Comparison of ENCODE assay signal across 9 cellular contexts in genomic region chr13:95191821-95192220, GRCh38.
A peak's percentile ranks its signal among the peaks of the same experiment; 100 is the strongest.
DNase-seq lines count a peak whose midpoint lies in the region; ATAC-seq, FAIRE-seq and TF ChIP-seq lines count a peak whose summit lies in the region.
"Had no signal": no experiment of that assay in that cellular context is flagged by ENCODE, and none has a peak within 500 bp of the region (broad histone marks: within the 10 kb centered on the region; RNA-seq: fewer than 3 reads in every experiment).

No MANE protein-coding gene starts in this region.

- peak; percentile 29 for DNase-seq in G401 (ENCODE audit: low spot score)
- peak; percentile 45 for DNase-seq in HTR-8/SVneo (ENCODE audit: insufficient read length, low spot score)
- DNase-seq in RKO (ENCODE audit: low spot score) = peak; percentile 47
- DNase-seq in germinal center (ENCODE audit: low spot score) = peak; percentile 69
- peak; percentile 78 to 89 (median 78) for DNase-seq in ovary
- peak; percentile 85 to 91 for DNase-seq in upper lobe of left lung

- H3K36me3 Mint-ChIP-seq in activated T-helper 17 cell treated with anti-CD3 and anti-CD28 coated beads, Interleukin-2, amount 50 U/mL, for 72 hours (ENCODE audit: low read depth) = peaks cover 8% of the 10 kb centered on the region

- TF ChIP-seq CTCF in ovary (IDR thresholded peaks at IDR 0.05) = peak; percentile 52 to 73 (median 58)
- TF ChIP-seq CTCF in upper lobe of left lung (IDR thresholded peaks at IDR 0.05) = peak; percentile 76 to 90 (median 82)

- H3K4me3 Mint-ChIP-seq in activated T-helper 17 cell treated with anti-CD3 and anti-CD28 coated beads, Interleukin-2, amount 50 U/mL, for 72 hours = no peak overlapping the region

- ATAC-seq in GM21529 (IDR thresholded peaks at IDR 0.05; ENCODE audit: unreplicated experiment) (peak; percentile 92), upper lobe of left lung (ENCODE audit: low FRiP score in 2 of 2) (peak; percentile 85 to 90)
- peak; percentile 80 for ATAC-seq in activated T-helper 17 cell treated with anti-CD3 and anti-CD28 coated beads, Interleukin-2, amount 50 U/mL, for 72 hours (replicated peaks)

- H3K4me1 ChIP-seq in ovary (ENCODE audit: insufficient read depth) (no peaks in the 10 kb centered on the region), upper lobe of left lung (peaks cover 3 to 7% (median 5%) of the 10 kb centered on the region in 4 donors)

- H3K27ac ChIP-seq in ovary = no peak overlapping the region
- H3K27ac ChIP-seq in upper lobe of left lung = peak overlapping the region in 1 of 4 donors; percentile 23

- H3K9me3 ChIP-seq in ovary (no peaks in the 10 kb centered on the region), upper lobe of left lung (no peaks in the 10 kb centered on the region)

- H3K36me3 ChIP-seq in ovary (no peaks in the 10 kb centered on the region), upper lobe of left lung (peaks cover 0 to 7% (median 5%) of the 10 kb centered on the region in 4 donors)

- in situ Hi-C loops in G401 (cut with HindIII; ENCODE audit: low sequenced_read_pairs) = no loop called here

- H3K27me3 ChIP-seq in ovary (no peaks in the 10 kb centered on the region), upper lobe of left lung (no peaks in the 10 kb centered on the region)

- H3K4me3 ChIP-seq in ovary (no peak overlapping the region), upper lobe of left lung (no peak overlapping the region)

- no peak for FAIRE-seq in HTR-8/SVneo (lab: Jason Lieb, UNC)
- FAIRE-seq: islet of Langerhans had no signal

- H3K27me3 Mint-ChIP-seq in activated T-helper 17 cell treated with anti-CD3 and anti-CD28 coated beads, Interleukin-2, amount 50 U/mL, for 72 hours = no peaks in the 10 kb centered on the region

- no peak overlapping the region for H3K27ac Mint-ChIP-seq in activated T-helper 17 cell treated with anti-CD3 and anti-CD28 coated beads, Interleukin-2, amount 50 U/mL, for 72 hours

- TF ChIP-seq EP300 in ovary (IDR thresholded peaks at IDR 0.05) = no peak
- no peak for TF ChIP-seq EP300 in upper lobe of left lung (IDR thresholded peaks at IDR 0.05)

- no peaks in the 10 kb centered on the region for H3K9me3 Mint-ChIP-seq in activated T-helper 17 cell treated with anti-CD3 and anti-CD28 coated beads, Interleukin-2, amount 50 U/mL, for 72 hours

- H3K4me1 Mint-ChIP-seq in activated T-helper 17 cell treated with anti-CD3 and anti-CD28 coated beads, Interleukin-2, amount 50 U/mL, for 72 hours = no peaks in the 10 kb centered on the region

- WGBS in ovary, 3 donors = 33 to 43% (median 38%) methylated on average over 4 of the region's 4 CpGs
- WGBS in upper lobe of left lung, 2 donors = 27 to 45% methylated on average over 4 of the region's 4 CpGs

- intact Hi-C loops in ovary (cut with DNase I) = loop anchor here (2.0 to 10.0 kb wide), 5 partner anchors 113 to 215 kb away; partner anchors contain the start of gene ABCC4 (in 1 of the 4)

- no peak for TF ChIP-seq POLR2A in ovary (IDR thresholded peaks at IDR 0.05)
- TF ChIP-seq POLR2A in upper lobe of left lung (IDR thresholded peaks at IDR 0.05) = no peak

Comparison
In these comparisons a context has a peak if more than half of its experiments do, and no peak if none do; other contexts are left out.
1. DNase-seq: peak in every context shown above with its lines; median percentile 88 in upper lobe of left lung; 78 in ovary; 69 in germinal center; 47 in RKO; 45 in HTR-8/SVneo; 29 in G401.